ENCODE assay signal across 1 cellular context in the genomic region with DNA sequence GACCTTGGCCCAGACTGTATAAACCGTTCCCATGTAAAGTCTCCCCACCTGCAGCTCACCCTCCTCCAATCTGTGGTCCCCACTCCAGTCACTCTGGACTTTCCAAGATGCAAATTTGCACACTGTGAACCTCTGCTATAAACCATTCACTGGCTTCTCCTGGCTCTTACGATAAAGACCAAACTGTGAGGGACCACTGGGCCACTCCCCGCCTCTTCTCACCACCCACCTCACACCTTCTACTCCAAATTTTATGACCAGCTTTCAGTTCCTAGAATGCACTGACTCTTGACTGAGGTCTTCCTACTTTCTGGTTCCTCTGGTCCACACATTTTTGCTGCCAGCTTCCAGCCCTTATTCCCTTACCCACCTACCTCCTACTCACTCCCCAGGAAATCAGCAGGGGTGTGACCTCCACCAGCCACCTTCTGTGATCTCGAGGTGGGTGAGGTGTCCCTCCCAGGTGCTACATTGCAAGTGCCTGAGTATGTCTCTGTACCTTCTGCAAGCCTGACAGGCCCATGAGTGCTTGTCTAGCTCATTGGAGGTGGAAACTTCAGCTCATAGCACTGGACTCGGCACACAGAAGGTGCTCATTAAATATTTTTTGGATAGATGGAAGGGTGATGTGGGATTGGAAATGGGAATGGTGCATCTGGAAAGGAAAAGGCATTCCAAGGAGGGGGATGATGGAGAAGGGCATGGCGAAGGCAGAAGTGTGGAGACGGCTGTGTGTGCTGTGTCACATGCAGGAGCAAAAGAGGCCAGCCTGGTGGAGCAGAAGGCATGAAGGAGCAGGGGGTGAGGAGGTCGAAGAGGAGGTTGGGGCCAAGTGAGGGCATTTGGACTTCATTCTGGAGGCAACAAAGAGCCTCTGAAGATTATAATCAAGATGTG.
TF ChIP-seq lines count a peak whose summit lies in the region.

No MANE protein-coding gene starts in this region.

TF ChIP-seq in HepG2, 621 proteins besides CTCF, POLR2A, EP300 and RAD21 (continued from another document):
- TF ChIP-seq SP2 (CRISPR knock-in tag; IDR thresholded peaks at IDR 0.05), result no peak
- TF ChIP-seq, protein P1, sequence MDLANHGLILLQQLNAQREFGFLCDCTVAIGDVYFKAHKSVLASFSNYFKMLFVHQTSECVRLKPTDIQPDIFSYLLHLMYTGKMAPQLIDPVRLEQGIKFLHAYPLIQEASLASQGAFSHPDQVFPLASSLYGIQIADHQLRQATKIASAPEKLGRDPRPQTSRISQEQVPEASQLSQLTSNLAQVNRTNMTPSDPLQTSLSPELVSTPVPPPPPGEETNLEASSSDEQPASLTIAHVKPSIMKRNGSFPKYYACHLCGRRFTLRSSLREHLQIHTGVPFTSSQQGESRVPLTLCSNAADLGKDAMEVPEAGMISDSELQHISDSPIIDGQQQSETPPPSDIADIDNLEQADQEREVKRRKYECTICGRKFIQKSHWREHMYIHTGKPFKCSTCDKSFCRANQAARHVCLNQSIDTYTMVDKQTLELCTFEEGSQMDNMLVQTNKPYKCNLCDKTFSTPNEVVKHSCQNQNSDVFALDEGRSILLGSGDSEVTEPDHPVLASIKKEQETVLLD (CRISPR knock-in tag; IDR thresholded peaks at IDR 0.05; ENCODE audit: low read depth), result no peak
- no peak for TF ChIP-seq CEBPB (IDR thresholded peaks at IDR 0.05; ENCODE audit: borderline replicate concordance, low read depth, low read length)
- no peak for TF ChIP-seq GATAD1 (CRISPR knock-in tag; IDR thresholded peaks at IDR 0.05)
- TF ChIP-seq NFIC (IDR thresholded peaks at IDR 0.05; ENCODE audit: low read length), result no peak
- no peak for TF ChIP-seq ZBTB7B (CRISPR knock-in tag; IDR thresholded peaks at IDR 0.05)
- no peak for TF ChIP-seq ZNF569 (CRISPR knock-in tag; IDR thresholded peaks at IDR 0.05; ENCODE audit: borderline replicate concordance)
- TF ChIP-seq, protein P2, sequence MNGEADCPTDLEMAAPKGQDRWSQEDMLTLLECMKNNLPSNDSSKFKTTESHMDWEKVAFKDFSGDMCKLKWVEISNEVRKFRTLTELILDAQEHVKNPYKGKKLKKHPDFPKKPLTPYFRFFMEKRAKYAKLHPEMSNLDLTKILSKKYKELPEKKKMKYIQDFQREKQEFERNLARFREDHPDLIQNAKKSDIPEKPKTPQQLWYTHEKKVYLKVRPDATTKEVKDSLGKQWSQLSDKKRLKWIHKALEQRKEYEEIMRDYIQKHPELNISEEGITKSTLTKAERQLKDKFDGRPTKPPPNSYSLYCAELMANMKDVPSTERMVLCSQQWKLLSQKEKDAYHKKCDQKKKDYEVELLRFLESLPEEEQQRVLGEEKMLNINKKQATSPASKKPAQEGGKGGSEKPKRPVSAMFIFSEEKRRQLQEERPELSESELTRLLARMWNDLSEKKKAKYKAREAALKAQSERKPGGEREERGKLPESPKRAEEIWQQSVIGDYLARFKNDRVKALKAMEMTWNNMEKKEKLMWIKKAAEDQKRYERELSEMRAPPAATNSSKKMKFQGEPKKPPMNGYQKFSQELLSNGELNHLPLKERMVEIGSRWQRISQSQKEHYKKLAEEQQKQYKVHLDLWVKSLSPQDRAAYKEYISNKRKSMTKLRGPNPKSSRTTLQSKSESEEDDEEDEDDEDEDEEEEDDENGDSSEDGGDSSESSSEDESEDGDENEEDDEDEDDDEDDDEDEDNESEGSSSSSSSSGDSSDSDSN (CRISPR knock-in tag; IDR thresholded peaks at IDR 0.05), result no peak
